ENCODE assay signal across 8 cellular contexts in genomic region chr10:24483701-24484100, GRCh38.
DNase-seq lines count a peak whose midpoint lies in the region; ATAC-seq, FAIRE-seq and TF ChIP-seq lines count a peak whose summit lies in the region.

No MANE protein-coding gene starts in this region.

- H3K27me3 ChIP-seq in Caco-2 (replicated peaks; ENCODE audit: control insufficient read depth, insufficient read depth, low read length) (no peaks in the 10 kb centered on the region), tibial nerve (no peaks in the 10 kb centered on the region)

- H3K27ac ChIP-seq in kidney (ENCODE audit: low read depth in 2 of 2, low read length in 2 of 2) (peak overlapping the region in 1 of 2 donors; percentile 47), tibial nerve (no peak overlapping the region)

- no TSS peak for BruUV-seq in Caco-2 (replicated peaks; lab: Mats Ljungman, UMichigan)

- no peaks in the 10 kb centered on the region for H3K27me3 Mint-ChIP-seq in Caco-2 (ENCODE audit: insufficient read depth, unreplicated experiment)
- H3K27me3 Mint-ChIP-seq in activated CD4-positive, alpha-beta memory T cell treated with anti-CD3 and anti-CD28 coated beads, Interleukin-2, amount 10 ng/mL, durations not matched to agents 7 days and 5 days, result peaks cover 22% of the 10 kb centered on the region

- H3K36me3 ChIP-seq in Caco-2 (ENCODE audit: control insufficient read depth, insufficient read depth, low read length) (peaks cover 8% of the 10 kb centered on the region; the same call in 1 of the 2 replicates), kidney (ENCODE audit: control insufficient read depth in 1 of 2, insufficient read depth in 2 of 2, low read length in 2 of 2) (peaks cover under 1 to 12% of the 10 kb centered on the region in 2 donors), tibial nerve (peaks cover 0 to 36% (median 0%) of the 10 kb centered on the region in 3 donors)

- no peaks in the 10 kb centered on the region for H3K9me3 Mint-ChIP-seq in Caco-2 (ENCODE audit: unreplicated experiment)
- no peaks in the 10 kb centered on the region for H3K9me3 Mint-ChIP-seq in activated CD4-positive, alpha-beta memory T cell treated with anti-CD3 and anti-CD28 coated beads, Interleukin-2, amount 10 ng/mL, durations not matched to agents 7 days and 5 days

- TF ChIP-seq EP300 in tibial nerve (IDR thresholded peaks at IDR 0.05), result no peak

- intact Hi-C loops in Caco-2 (cut with micrococcal nuclease; ENCODE audit: unreplicated experiment) (no loop called here), kidney (cut with DNase I) (no loop called here)

- no peak overlapping the region for H3K4me3 Mint-ChIP-seq in Caco-2 (ENCODE audit: unreplicated experiment)
- peak overlapping the region; percentile 8 for H3K4me3 Mint-ChIP-seq in activated CD4-positive, alpha-beta memory T cell treated with anti-CD3 and anti-CD28 coated beads, Interleukin-2, amount 10 ng/mL, durations not matched to agents 7 days and 5 days

- CTCF ChIA-PET in Caco-2 (lab: Charles Lee), result no interaction called here
- CTCF ChIA-PET in activated CD4-positive, alpha-beta memory T cell treated with anti-CD3 and anti-CD28 coated beads, Interleukin-2, amount 10 ng/mL, durations not matched to agents 7 days and 5 days (lab: Charles Lee), result interaction anchor here (1.0 to 1.8 kb wide), 3 partner anchors 17 to 66 kb away, joined by 3 to 5 read pairs (median 4); no protein-coding TSS in a partner anchor

- H3K4me1 ChIP-seq in Caco-2 (peaks cover 5% of the 10 kb centered on the region; the same call in 1 of the 2 replicates), kidney (ENCODE audit: control insufficient read depth in 1 of 2, insufficient read depth in 1 of 2, low read depth in 1 of 2, low read length in 2 of 2) (peaks cover 7 to 14% of the 10 kb centered on the region in 2 donors), tibial nerve (peaks cover 0 to 12% (median 0%) of the 10 kb centered on the region in 4 donors)

- no peak for TF ChIP-seq CTCF in Caco-2 (IDR thresholded peaks at IDR 0.05; ENCODE audit: insufficient read depth in 1 of 2, low read depth in 1 of 2, low read length in 1 of 2, severe bottlenecking in 1 of 2, unreplicated experiment in 1 of 2)
- no peak for TF ChIP-seq CTCF in kidney (IDR thresholded peaks at IDR 0.05; ENCODE audit: borderline replicate concordance, extremely low read depth, insufficient read depth)
- TF ChIP-seq CTCF in tibial nerve (IDR thresholded peaks at IDR 0.05), result no peak

- no peak for TF ChIP-seq POLR2A in tibial nerve (IDR thresholded peaks at IDR 0.05)

- DNase-seq in Caco-2 (peak in 1 of 2 experiments; percentile 62), HUDEP-2 (lab: John Stamatoyannopoulos, UW; ENCODE audit: unreplicated experiment in 76 of 76) (peak in 69 of 76 experiments; percentile 3 to 77 (median 41)), kidney (peak; percentile 88), NCI-H2081 treated with DMSO at 0.1 percent for 48 hours (lab: John Stamatoyannopoulos, UW) (no peak), NCI-H524 treated with DMSO at 0.1 percent for 48 hours (lab: John Stamatoyannopoulos, UW) (no peak), tibial nerve (ENCODE audit: low spot score in 2 of 2) (no peak)
- peak; percentile 53 for DNase-seq in activated CD4-positive, alpha-beta memory T cell treated with anti-CD3 and anti-CD28 coated beads, Interleukin-2, amount 10 ng/mL, durations not matched to agents 7 days and 5 days

- peaks cover 26% of the 10 kb centered on the region for H3K4me1 Mint-ChIP-seq in Caco-2 (ENCODE audit: low read depth, unreplicated experiment)
- H3K4me1 Mint-ChIP-seq in activated CD4-positive, alpha-beta memory T cell treated with anti-CD3 and anti-CD28 coated beads, Interleukin-2, amount 10 ng/mL, durations not matched to agents 7 days and 5 days, result peaks cover 10% of the 10 kb centered on the region

- no peak overlapping the region for H3K9ac ChIP-seq in kidney (ENCODE audit: low read length in 2 of 2)

- POLR2A ChIA-PET in Caco-2 (lab: Charles Lee), result no interaction called here
- POLR2A ChIA-PET in activated CD4-positive, alpha-beta memory T cell treated with anti-CD3 and anti-CD28 coated beads, Interleukin-2, amount 10 ng/mL, durations not matched to agents 7 days and 5 days (lab: Charles Lee), result no interaction called here

- H3K4me3 ChIP-seq in Caco-2 (ENCODE audit: low read depth, low read length) (no peak overlapping the region), kidney (ENCODE audit: low read length in 2 of 2) (no peak overlapping the region), tibial nerve (no peak overlapping the region)

- H3K9me3 ChIP-seq in Caco-2 (no peaks in the 10 kb centered on the region), kidney (ENCODE audit: control insufficient read depth in 1 of 2, low read length in 2 of 2) (no peaks in the 10 kb centered on the region), tibial nerve (no peaks in the 10 kb centered on the region)

- FAIRE-seq in kidney (lab: Jason Lieb, UNC), result no peak

- WGBS in tibial nerve, 2 donors, result 81% methylated on average over 3 of the region's 3 CpGs

- peak overlapping the region; percentile 46 for H3K27ac Mint-ChIP-seq in Caco-2 (ENCODE audit: unreplicated experiment)
- H3K27ac Mint-ChIP-seq in activated CD4-positive, alpha-beta memory T cell treated with anti-CD3 and anti-CD28 coated beads, Interleukin-2, amount 10 ng/mL, durations not matched to agents 7 days and 5 days, result peak overlapping the region; percentile 64

- peaks cover 91% of the 10 kb centered on the region for H3K36me3 Mint-ChIP-seq in Caco-2 (ENCODE audit: insufficient read depth, unreplicated experiment)
- H3K36me3 Mint-ChIP-seq in activated CD4-positive, alpha-beta memory T cell treated with anti-CD3 and anti-CD28 coated beads, Interleukin-2, amount 10 ng/mL, durations not matched to agents 7 days and 5 days (ENCODE audit: low read depth), result peaks cover 5% of the 10 kb centered on the region

- peak; percentile 89 for ATAC-seq in GM21390 (IDR thresholded peaks at IDR 0.05; ENCODE audit: unreplicated experiment)

Comparison
In these comparisons a context has a peak if more than half of its experiments do, and no peak if none do; other contexts are left out.
1. DNase-seq: peak in HUDEP-2 (69 of 76), activated CD4-positive, alpha-beta memory T cell treated with anti-CD3 and anti-CD28 coated beads, Interleukin-2, amount 10 ng/mL, durations not matched to agents 7 days and 5 days (single experiment) and kidney (single experiment); none in NCI-H2081 treated with DMSO at 0.1 percent for 48 hours (single experiment), NCI-H524 treated with DMSO at 0.1 percent for 48 hours (single experiment) and tibial nerve (0 of 2).